ENCODE assay signal across 1 cellular context in the genomic region with DNA sequence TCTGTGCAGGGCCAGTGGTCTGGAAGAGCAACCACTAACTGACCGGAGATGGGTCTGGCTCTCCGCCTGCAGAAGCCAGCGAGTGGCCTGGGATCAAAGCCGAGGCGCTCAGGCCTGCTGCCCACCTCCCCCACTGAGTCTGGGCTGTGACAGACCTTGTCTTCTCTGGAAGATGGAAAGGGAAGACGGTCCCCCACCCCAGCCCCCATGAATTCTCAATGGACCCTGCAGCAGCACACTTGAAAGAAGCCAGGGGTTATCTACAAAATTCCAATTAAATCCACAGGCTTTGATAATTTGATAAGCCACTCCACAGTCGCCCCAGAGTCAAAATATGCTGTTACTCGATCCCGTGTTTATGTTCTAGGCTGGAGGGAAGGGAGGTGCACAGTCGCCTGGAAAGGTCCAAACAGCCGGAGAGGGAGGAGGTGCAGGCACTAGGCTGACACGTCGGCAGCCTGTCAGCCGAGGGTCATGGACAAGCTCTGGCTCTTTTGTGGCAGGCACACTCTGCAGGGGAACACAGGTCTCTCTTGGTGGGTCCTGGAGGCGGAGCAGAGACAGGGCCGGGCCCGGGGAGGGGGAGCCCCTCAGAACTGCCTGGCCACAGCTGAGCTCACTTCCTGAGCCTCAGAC.
TF ChIP-seq lines count a peak whose summit lies in the region.

No MANE protein-coding gene starts in this region.

TF ChIP-seq in HepG2, 621 proteins besides CTCF, POLR2A, EP300 and RAD21 (continued from another document):
- TF ChIP-seq, protein P1, sequence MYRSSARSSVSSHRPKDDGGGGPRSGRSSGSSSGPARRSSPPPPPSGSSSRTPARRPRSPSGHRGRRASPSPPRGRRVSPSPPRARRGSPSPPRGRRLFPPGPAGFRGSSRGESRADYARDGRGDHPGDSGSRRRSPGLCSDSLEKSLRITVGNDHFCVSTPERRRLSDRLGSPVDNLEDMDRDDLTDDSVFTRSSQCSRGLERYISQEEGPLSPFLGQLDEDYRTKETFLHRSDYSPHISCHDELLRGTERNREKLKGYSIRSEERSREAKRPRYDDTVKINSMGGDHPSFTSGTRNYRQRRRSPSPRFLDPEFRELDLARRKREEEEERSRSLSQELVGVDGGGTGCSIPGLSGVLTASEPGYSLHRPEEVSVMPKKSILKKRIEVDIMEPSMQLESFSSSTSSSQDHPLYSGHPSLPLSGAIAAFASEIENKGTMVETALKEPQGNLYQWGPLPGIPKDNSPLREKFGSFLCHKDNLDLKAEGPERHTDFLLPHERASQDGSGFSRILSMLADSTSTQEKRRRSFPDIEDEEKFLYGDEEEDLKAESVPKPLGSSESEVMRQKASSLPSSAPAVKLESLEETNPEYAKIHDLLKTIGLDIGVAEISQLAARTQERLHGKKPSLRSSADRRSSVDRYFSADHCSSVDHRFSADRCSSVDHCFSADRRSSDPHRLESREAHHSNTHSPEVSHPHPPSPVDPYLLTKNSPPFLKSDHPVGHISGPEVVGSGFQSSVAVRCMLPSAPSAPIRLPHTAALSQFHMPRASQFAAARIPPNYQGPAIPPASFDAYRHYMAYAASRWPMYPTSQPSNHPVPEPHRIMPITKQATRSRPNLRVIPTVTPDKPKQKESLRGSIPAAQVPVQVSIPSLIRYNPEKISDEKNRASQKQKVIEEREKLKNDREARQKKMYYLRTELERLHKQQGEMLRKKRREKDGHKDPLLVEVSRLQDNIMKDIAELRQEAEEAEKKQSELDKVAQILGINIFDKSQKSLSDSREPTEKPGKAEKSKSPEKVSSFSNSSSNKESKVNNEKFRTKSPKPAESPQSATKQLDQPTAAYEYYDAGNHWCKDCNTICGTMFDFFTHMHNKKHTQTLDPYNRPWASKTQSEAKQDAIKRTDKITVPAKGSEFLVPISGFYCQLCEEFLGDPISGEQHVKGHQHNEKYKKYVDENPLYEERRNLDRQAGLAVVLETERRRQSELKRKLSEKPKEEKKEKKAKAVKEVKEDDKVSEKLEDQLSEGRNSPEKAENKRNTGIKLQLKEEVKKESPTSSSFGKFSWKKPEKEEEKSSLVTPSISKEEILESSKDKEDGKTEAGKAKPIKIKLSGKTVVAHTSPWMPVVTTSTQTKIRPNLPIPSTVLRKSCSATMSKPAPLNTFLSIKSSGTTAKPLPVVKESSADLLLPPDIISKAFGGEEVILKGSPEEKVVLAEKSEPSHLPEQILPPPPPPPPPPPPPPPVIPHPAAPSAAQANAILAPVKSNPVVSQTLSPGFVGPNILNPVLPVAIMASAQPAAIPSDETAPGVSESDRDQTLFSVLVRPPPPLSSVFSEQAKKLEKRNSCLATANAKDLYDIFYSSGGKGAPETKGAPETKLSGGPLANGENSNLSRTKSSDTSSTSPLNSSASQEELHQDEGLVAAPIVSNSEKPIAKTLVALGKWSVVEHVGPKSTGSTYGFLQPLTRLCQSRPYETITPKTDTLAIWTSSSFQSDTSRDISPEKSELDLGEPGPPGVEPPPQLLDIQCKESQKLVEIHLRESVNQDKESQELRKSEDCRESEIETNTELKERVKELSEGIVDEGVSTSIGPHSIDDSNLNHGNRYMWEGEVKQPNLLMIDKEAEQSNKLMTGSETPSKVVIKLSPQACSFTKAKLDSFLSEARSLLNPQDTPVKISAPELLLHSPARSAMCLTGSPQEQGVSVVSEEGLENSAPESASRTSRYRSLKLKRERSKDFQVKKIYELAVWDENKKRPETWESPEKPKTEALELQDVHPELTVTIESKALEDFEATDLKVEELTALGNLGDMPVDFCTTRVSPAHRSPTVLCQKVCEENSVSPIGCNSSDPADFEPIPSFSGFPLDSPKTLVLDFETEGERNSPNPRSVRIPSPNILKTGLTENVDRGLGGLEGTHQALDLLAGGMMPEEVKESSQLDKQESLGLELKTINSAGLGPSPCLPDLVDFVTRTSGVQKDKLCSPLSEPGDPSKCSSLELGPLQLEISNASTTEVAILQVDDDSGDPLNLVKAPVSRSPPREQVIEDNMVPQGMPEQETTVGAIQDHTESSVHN (CRISPR knock-in tag; IDR thresholded peaks at IDR 0.05), result no peak
